Comparison of ENCODE assay signal across 1 cellular context in the genomic region with DNA sequence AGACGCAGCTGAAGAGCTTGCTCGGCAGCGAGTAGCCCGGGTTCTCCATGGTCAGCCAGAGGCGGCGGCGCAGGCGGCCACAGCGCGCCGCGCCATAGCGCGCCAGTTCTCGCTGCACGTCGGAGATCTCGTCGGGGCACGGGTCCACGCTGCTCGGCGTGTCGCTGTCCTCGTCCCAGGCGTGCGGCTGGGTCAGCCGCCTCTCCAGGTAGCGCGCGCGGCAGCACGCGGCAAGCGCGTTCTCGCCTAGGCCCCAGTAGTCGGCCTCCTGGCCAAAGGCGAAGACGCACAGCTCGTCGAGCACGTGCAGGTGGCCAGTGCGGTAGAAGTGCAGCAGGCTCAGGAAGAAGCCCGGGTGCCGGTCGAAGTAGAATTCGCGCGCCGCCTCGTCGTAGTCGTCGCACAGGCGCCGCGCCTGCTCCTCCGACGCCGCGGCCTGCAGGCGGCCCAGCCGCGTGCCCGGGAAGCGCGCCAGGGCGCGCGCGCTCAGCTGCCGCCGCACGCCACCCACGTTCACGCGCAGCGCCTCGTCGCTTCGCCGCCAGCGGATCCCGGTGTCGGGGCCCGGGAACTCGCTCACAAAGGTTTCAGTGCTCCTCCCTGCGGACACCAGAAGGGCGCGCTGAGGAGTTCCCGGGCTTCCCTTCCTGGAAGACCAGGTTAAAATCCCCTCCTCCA.
TF ChIP-seq lines count a peak whose summit lies in the region.

No MANE protein-coding gene starts in this region.

TF ChIP-seq in HepG2, 621 proteins besides CTCF, POLR2A, EP300 and RAD21:
- TF ChIP-seq, protein P1, sequence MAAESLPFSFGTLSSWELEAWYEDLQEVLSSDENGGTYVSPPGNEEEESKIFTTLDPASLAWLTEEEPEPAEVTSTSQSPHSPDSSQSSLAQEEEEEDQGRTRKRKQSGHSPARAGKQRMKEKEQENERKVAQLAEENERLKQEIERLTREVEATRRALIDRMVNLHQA (CRISPR knock-in tag; IDR thresholded peaks at IDR 0.05), result no peak
- TF ChIP-seq, protein P2, sequence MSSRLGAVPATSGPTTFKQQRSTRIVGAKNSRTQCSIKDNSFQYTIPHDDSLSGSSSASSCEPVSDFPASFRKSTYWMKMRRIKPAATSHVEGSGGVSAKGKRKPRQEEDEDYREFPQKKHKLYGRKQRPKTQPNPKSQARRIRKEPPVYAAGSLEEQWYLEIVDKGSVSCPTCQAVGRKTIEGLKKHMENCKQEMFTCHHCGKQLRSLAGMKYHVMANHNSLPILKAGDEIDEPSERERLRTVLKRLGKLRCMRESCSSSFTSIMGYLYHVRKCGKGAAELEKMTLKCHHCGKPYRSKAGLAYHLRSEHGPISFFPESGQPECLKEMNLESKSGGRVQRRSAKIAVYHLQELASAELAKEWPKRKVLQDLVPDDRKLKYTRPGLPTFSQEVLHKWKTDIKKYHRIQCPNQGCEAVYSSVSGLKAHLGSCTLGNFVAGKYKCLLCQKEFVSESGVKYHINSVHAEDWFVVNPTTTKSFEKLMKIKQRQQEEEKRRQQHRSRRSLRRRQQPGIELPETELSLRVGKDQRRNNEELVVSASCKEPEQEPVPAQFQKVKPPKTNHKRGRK (CRISPR knock-in tag; IDR thresholded peaks at IDR 0.05), result no peak
- no peak for TF ChIP-seq ZNF572 (CRISPR knock-in tag; IDR thresholded peaks at IDR 0.05)
- TF ChIP-seq, protein P3, sequence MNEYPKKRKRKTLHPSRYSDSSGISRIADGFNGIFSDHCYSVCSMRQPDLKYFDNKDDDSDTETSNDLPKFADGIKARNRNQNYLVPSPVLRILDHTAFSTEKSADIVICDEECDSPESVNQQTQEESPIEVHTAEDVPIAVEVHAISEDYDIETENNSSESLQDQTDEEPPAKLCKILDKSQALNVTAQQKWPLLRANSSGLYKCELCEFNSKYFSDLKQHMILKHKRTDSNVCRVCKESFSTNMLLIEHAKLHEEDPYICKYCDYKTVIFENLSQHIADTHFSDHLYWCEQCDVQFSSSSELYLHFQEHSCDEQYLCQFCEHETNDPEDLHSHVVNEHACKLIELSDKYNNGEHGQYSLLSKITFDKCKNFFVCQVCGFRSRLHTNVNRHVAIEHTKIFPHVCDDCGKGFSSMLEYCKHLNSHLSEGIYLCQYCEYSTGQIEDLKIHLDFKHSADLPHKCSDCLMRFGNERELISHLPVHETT (CRISPR knock-in tag; conservative IDR thresholded peaks at IDR 0.05), result no peak
- TF ChIP-seq SAP130 (CRISPR knock-in tag; IDR thresholded peaks at IDR 0.05; ENCODE audit: low read depth), result no peak
- TF ChIP-seq PCBP2 (optimal IDR thresholded peaks at IDR 0.05; ENCODE audit: low read depth, low read length, poor library complexity, severe bottlenecking), result no peak
- TF ChIP-seq, protein P4, sequence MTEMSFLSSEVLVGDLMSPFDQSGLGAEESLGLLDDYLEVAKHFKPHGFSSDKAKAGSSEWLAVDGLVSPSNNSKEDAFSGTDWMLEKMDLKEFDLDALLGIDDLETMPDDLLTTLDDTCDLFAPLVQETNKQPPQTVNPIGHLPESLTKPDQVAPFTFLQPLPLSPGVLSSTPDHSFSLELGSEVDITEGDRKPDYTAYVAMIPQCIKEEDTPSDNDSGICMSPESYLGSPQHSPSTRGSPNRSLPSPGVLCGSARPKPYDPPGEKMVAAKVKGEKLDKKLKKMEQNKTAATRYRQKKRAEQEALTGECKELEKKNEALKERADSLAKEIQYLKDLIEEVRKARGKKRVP (CRISPR knock-in tag; IDR thresholded peaks at IDR 0.05), result no peak
- no peak for TF ChIP-seq JUNB (CRISPR knock-in tag; IDR thresholded peaks at IDR 0.05; ENCODE audit: borderline replicate concordance)
- no peak for TF ChIP-seq GPN1 (CRISPR knock-in tag; IDR thresholded peaks at IDR 0.05; ENCODE audit: borderline replicate concordance)
